13 cellular contexts compared by ENCODE assay signal in the genomic region with DNA sequence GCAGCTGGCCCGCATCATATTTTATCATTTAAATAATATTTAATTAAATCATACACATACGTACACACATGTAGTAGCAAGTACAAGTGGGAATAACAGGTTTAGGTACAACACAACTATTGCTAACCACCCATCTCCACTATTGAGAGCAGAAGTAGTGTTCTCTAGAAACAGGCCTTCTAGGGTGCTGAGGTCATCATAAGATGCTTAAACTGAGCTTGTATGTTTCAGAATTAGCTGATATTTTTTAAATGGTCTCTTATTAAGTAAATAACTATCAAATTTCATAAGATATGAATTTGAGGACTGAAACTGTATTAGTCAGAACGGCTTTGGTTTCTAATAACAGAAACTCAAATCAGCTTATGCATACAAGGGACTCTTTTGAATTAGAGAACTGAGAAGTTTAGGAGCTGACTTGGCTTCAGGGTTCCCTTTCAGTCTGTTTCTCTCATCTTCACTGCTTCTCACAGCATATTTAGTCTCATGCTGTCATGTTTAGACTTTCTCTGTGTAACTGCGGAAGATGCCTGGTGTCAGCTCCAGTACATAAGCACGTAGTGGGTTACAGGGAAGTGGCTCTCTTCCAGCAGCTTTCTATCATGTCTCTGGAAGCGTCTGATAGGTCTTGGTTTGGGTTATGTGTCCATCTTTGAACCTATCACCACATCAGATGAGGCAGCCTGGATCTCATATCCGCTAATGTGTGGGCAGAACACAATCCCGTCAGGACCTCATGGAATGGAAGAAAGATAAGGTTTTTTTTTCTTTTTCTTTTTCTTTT. TPM values are rescaled to one million over a fixed set of nuclear protein-coding genes. Genes with fewer than 3 reads are reported as not detected.
DNase-seq lines count a peak whose midpoint lies in the region; ATAC-seq and TF ChIP-seq lines count a peak whose summit lies in the region.
"Had no signal": no experiment of that assay in that cellular context is flagged by ENCODE, and none has a peak within 500 bp of the region (broad histone marks: within the 10 kb centered on the region; RNA-seq: fewer than 3 reads in every experiment).

No MANE protein-coding gene starts in this region.

- no peak for DNase-seq in activated naive CD4-positive, alpha-beta T cell (lab: John Stamatoyannopoulos, UW)
- DNase-seq in mucosa of descending colon = no peak
- DNase-seq in foreskin fibroblast = no peak
- DNase-seq: DMS79 treated with DMSO at 0.1 percent for 48 hours; left cardiac atrium; nucleus accumbens; stimulated activated CD4-positive, alpha-beta T cell treated with anti-CD3 and anti-CD28 coated beads, Interleukin-4, amount 100 ng/mL, for 1 hour had no signal

- no peak overlapping the region for H3K4me3 ChIP-seq in mucosa of descending colon
- no peak overlapping the region for H3K4me3 ChIP-seq in foreskin fibroblast (ENCODE audit: low read depth in 1 of 2, low read length in 2 of 2)
- H3K4me3 ChIP-seq: thoracic aorta had no signal

- intact Hi-C loops in mucosa of descending colon (cut with DNase I, micrococcal nuclease) = no loop called here

- no peaks in the 10 kb centered on the region for H3K36me3 ChIP-seq in mucosa of descending colon (ENCODE audit: low read depth)
- H3K36me3 ChIP-seq: thoracic aorta had no signal

- H3K27ac Mint-ChIP-seq in stimulated activated memory B cell treated with anti-CD40 and anti-IgM and Interleukin-4, amounts not matched to agents 10 μg/mL and 1 μg/mL and 100 μg/mL, for 72 hours = peak overlapping the region; percentile 1
- H3K27ac Mint-ChIP-seq: T-helper 2 cell treated with Interferon-gamma antibody and Interleukin-4, amounts not matched to agents 5 μg/mL and 100 μg/mL, for 36 hours had no signal

- H3K9me3 ChIP-seq in mucosa of descending colon = no peaks in the 10 kb centered on the region
- H3K9me3 ChIP-seq: thoracic aorta had no signal

- H3K4me1 Mint-ChIP-seq in stimulated activated memory B cell treated with anti-CD40 and anti-IgM and Interleukin-4, amounts not matched to agents 10 μg/mL and 1 μg/mL and 100 μg/mL, for 72 hours = peaks cover 11% of the 10 kb centered on the region

- TF ChIP-seq CTCF in mucosa of descending colon (IDR thresholded peaks at IDR 0.05) (no peak), foreskin fibroblast (IDR thresholded peaks at IDR 0.05; ENCODE audit: low read depth, low read length) (no peak)

- H3K4me3 Mint-ChIP-seq in stimulated activated memory B cell treated with anti-CD40 and anti-IgM and Interleukin-4, amounts not matched to agents 10 μg/mL and 1 μg/mL and 100 μg/mL, for 72 hours = no peak overlapping the region
- H3K4me3 Mint-ChIP-seq: T-helper 2 cell treated with Interferon-gamma antibody and Interleukin-4, amounts not matched to agents 5 μg/mL and 100 μg/mL, for 36 hours had no signal

- H3K9me3 Mint-ChIP-seq in stimulated activated memory B cell treated with anti-CD40 and anti-IgM and Interleukin-4, amounts not matched to agents 10 μg/mL and 1 μg/mL and 100 μg/mL, for 72 hours = peaks cover 6% of the 10 kb centered on the region
- H3K9me3 Mint-ChIP-seq: T-helper 2 cell treated with Interferon-gamma antibody and Interleukin-4, amounts not matched to agents 5 μg/mL and 100 μg/mL, for 36 hours had no signal

- H3K4me1 ChIP-seq in mucosa of descending colon (ENCODE audit: low read depth) = no peaks in the 10 kb centered on the region

- no peaks in the 10 kb centered on the region for H3K36me3 Mint-ChIP-seq in stimulated activated memory B cell treated with anti-CD40 and anti-IgM and Interleukin-4, amounts not matched to agents 10 μg/mL and 1 μg/mL and 100 μg/mL, for 72 hours

- no peaks in the 10 kb centered on the region for H3K27me3 Mint-ChIP-seq in stimulated activated memory B cell treated with anti-CD40 and anti-IgM and Interleukin-4, amounts not matched to agents 10 μg/mL and 1 μg/mL and 100 μg/mL, for 72 hours

- ATAC-seq in GM19025 (IDR thresholded peaks at IDR 0.05; ENCODE audit: low read depth, unreplicated experiment) = peak; percentile 94
- peak; percentile 96 for ATAC-seq in GM21786 (IDR thresholded peaks at IDR 0.05; ENCODE audit: unreplicated experiment)
- peak; percentile 95 for ATAC-seq in HG03196 (IDR thresholded peaks at IDR 0.05; ENCODE audit: unreplicated experiment)
- peak; percentile 92 for ATAC-seq in stimulated activated memory B cell treated with anti-CD40 and anti-IgM and Interleukin-4, amounts not matched to agents 10 μg/mL and 1 μg/mL and 100 μg/mL, for 72 hours
- ATAC-seq in mucosa of descending colon = no peak
- ATAC-seq: left cardiac atrium had no signal

RNA-seq across cellular contexts. Expression of a gene that starts 25.0 kb away (rescaled TPM):
- 100 to 1,000 TPM in 2 of 3 donors, 10 to 100 TPM in 1; 50.2 to 134 (median 130) TPM for total RNA-seq in mucosa of descending colon

RNA-seq across cellular contexts. Expression of a gene that starts 52.7 kb away (rescaled TPM):
- total RNA-seq in mucosa of descending colon = 10 to 100 TPM; 22.9 to 63.1 (median 48.0) TPM
